Comparison of ENCODE assay signal across 15 cellular contexts in genomic region chrX:19563746-19564145, GRCh38. TPM values are rescaled to one million over a fixed set of nuclear protein-coding genes. Genes with fewer than 3 reads are reported as not detected.
DNase-seq lines count a peak whose midpoint lies in the region; ATAC-seq and TF ChIP-seq lines count a peak whose summit lies in the region.
"Had no signal": no experiment of that assay in that cellular context is flagged by ENCODE, and none has a peak within 500 bp of the region (broad histone marks: within the 10 kb centered on the region; RNA-seq: fewer than 3 reads in every experiment).

No MANE protein-coding gene starts in this region.

- H3K9me3 Mint-ChIP-seq in activated B cell treated with CpG ODN at 0.5 μM for 24 hours, result no peaks in the 10 kb centered on the region

- H3K27me3 Mint-ChIP-seq in activated B cell treated with CpG ODN at 0.5 μM for 24 hours, result no peaks in the 10 kb centered on the region

- DNase-seq in activated B cell treated with CpG ODN at 0.5 μM for 24 hours (no peak), posterior cingulate gyrus (no peak), anterior cingulate cortex (lab: John Stamatoyannopoulos, UW) (no peak), NCI-H524 (lab: John Stamatoyannopoulos, UW) (no peak)
- DNase-seq: central memory CD4-positive, alpha-beta T cell; esophagus squamous epithelium; midbrain; NCI-H1694; OCI-M1 had no signal

- peak; percentile 55 for ATAC-seq in GM18502 (IDR thresholded peaks at IDR 0.05; ENCODE audit: poor library complexity, unreplicated experiment)
- peak; percentile 25 for ATAC-seq in GM19328 (IDR thresholded peaks at IDR 0.05; ENCODE audit: unreplicated experiment)
- ATAC-seq in HG02885 (IDR thresholded peaks at IDR 0.05; ENCODE audit: poor library complexity, unreplicated experiment), result peak; percentile 34
- no peak for ATAC-seq in activated B cell treated with CpG ODN at 0.5 μM for 24 hours (ENCODE audit: low read depth)
- no peak for ATAC-seq in HG02840 (IDR thresholded peaks at IDR 0.05; ENCODE audit: low FRiP score, unreplicated experiment)
- ATAC-seq: sciatic nerve had no signal

- peaks cover 35% of the 10 kb centered on the region for H3K36me3 Mint-ChIP-seq in activated B cell treated with CpG ODN at 0.5 μM for 24 hours (ENCODE audit: low read depth)

- POLR2A ChIA-PET in activated B cell treated with CpG ODN at 0.5 μM for 24 hours (lab: Charles Lee), result no interaction called here

- H3K4me3 Mint-ChIP-seq in activated B cell treated with CpG ODN at 0.5 μM for 24 hours, result peak overlapping the region; percentile 38

- peak overlapping the region; percentile 70 for H3K27ac Mint-ChIP-seq in activated B cell treated with CpG ODN at 0.5 μM for 24 hours

- no peak for TF ChIP-seq CTCF in activated B cell treated with CpG ODN at 0.5 μM for 24 hours (IDR thresholded peaks at IDR 0.05)

- CTCF ChIA-PET in activated B cell treated with CpG ODN at 0.5 μM for 24 hours (lab: Charles Lee), result interaction anchor here (0.6 kb wide), 1 partner anchor 423 kb away, joined by 6 read pairs; no protein-coding TSS in a partner anchor

- intact Hi-C loops in activated B cell treated with CpG ODN at 0.5 μM for 24 hours (cut with micrococcal nuclease) (no loop called here), posterior cingulate gyrus (cut with DNase I) (no loop called here)

- peaks cover 22% of the 10 kb centered on the region for H3K4me1 Mint-ChIP-seq in activated B cell treated with CpG ODN at 0.5 μM for 24 hours

RNA-seq across cellular contexts. Expression of gene MAP3K15, which starts 48.4 kb away (rescaled TPM):
- 0.11 TPM in 1 of 2 replicates, not detected in the other for total RNA-seq in activated B cell treated with CpG ODN at 0.5 μM for 24 hours
- total RNA-seq: esophagus squamous epithelium, ureter had no signal

Comparison
In these comparisons a context has a peak if more than half of its experiments do, and no peak if none do; other contexts are left out.
1. ATAC-seq: peak in GM18502 (single experiment), GM19328 (single experiment) and HG02885 (single experiment); none in activated B cell treated with CpG ODN at 0.5 μM for 24 hours (single experiment) and HG02840 (single experiment).